16 cellular contexts compared by ENCODE assay signal in genomic region chr1:26159113-26160039, GRCh38. TPM values are rescaled to one million over a fixed set of nuclear protein-coding genes. Genes with fewer than 3 reads are reported as not detected.
DNase-seq lines count a peak whose midpoint lies in the region; ATAC-seq and TF ChIP-seq lines count a peak whose summit lies in the region.
"Had no signal": no experiment of that assay in that cellular context is flagged by ENCODE, and none has a peak within 500 bp of the region (broad histone marks: within the 10 kb centered on the region; RNA-seq: fewer than 3 reads in every experiment).

No MANE protein-coding gene starts in this region.

- ATAC-seq in HG03139 (IDR thresholded peaks at IDR 0.05; ENCODE audit: unreplicated experiment) (no peak), GM18498 (IDR thresholded peaks at IDR 0.05; ENCODE audit: unreplicated experiment) (no peak)

- peaks cover 0 to 6% of the 10 kb centered on the region in 2 donors for H3K4me1 ChIP-seq in uterus

- intact Hi-C loops in uterus (cut with DNase I; ENCODE audit: low total_unique reads), result loop anchor here (5.0 kb wide), 1 partner anchor 122 kb away; no protein-coding TSS in a partner anchor

- H3K36me3 Mint-ChIP-seq in glutamatergic neuron (ENCODE audit: unreplicated experiment) (no peaks in the 10 kb centered on the region), nephron (ENCODE audit: low read depth) (no peaks in the 10 kb centered on the region)

- H3K4me3 ChIP-seq in uterus, result peak overlapping the region; percentile 12 to 34

- H3K4me1 Mint-ChIP-seq in glutamatergic neuron (ENCODE audit: low read depth, unreplicated experiment) (peaks cover 11% of the 10 kb centered on the region), nephron (peaks cover 47% of the 10 kb centered on the region)

- H3K27ac Mint-ChIP-seq in glutamatergic neuron (ENCODE audit: unreplicated experiment), result no peak overlapping the region
- H3K27ac Mint-ChIP-seq in nephron, result peak overlapping the region; percentile 52 to 73 (median 60)

- peak overlapping the region; percentile 11 to 63 for H3K27ac ChIP-seq in uterus

- peak overlapping the region; percentile 38 for H3K4me3 Mint-ChIP-seq in glutamatergic neuron (ENCODE audit: unreplicated experiment)
- peak overlapping the region; percentile 77 to 79 (median 77) for H3K4me3 Mint-ChIP-seq in nephron

- peaks cover 4% of the 10 kb centered on the region for H3K9me3 Mint-ChIP-seq in glutamatergic neuron (ENCODE audit: unreplicated experiment)
- H3K9me3 Mint-ChIP-seq in nephron, result no peaks in the 10 kb centered on the region

- no peaks in the 10 kb centered on the region for H3K27me3 ChIP-seq in uterus

- no peak for TF ChIP-seq CTCF in glutamatergic neuron (IDR thresholded peaks at IDR 0.05; ENCODE audit: partially characterized antibody, unreplicated experiment)
- no peak for TF ChIP-seq CTCF in nephron (IDR thresholded peaks at IDR 0.05; ENCODE audit: unreplicated experiment in 3 of 3)
- no peak for TF ChIP-seq CTCF in uterus (IDR thresholded peaks at IDR 0.05)

- TF ChIP-seq POLR2A in uterus (IDR thresholded peaks at IDR 0.05), result no peak

- H3K36me3 ChIP-seq in uterus, result no peaks in the 10 kb centered on the region

- no peaks in the 10 kb centered on the region for H3K9me3 ChIP-seq in uterus

- H3K27me3 Mint-ChIP-seq in glutamatergic neuron (ENCODE audit: unreplicated experiment), result peaks cover 7% of the 10 kb centered on the region
- peaks cover 47% of the 10 kb centered on the region for H3K27me3 Mint-ChIP-seq in nephron (ENCODE audit: low read depth)

- peak; percentile 41 for DNase-seq in activated effector memory CD4-positive, alpha-beta T cell treated with anti-CD3 and anti-CD28 coated beads, Interleukin-2, amount 50 U/mL, for 16 hours
- DNase-seq in activated effector memory CD4-positive, alpha-beta T cell treated with Interleukin-2 at 50 U/mL for 16 hours, result no peak
- DNase-seq in glutamatergic neuron (no peak), uterus (no peak), NCI-H1436 treated with DMSO at 0.1 percent for 48 hours (lab: John Stamatoyannopoulos, UW) (no peak)
- DNase-seq: 8988T, Calu3, NCI-H1105, NCI-H526 treated with DMSO at 0.1 percent for 48 hours, SHP77 had no signal

RNA-seq across cellular contexts. Expression of gene FAM110D, which starts 0.5 kb away (rescaled TPM):
- total RNA-seq in glutamatergic neuron (ENCODE audit: unreplicated experiment) (0.25 TPM), uterus (10 to 100 TPM in 2 of 4 donors, 1 to 10 TPM in 2; 3.2 to 21.0 (median 14.0) TPM)
- total RNA-seq: Calu3, HT-29 had no signal

RNA-seq across cellular contexts. Expression of gene C1orf232, which starts 9.4 kb away (rescaled TPM):
- total RNA-seq in glutamatergic neuron (ENCODE audit: unreplicated experiment) (not detected), uterus (not detected)
- total RNA-seq: Calu3, HT-29, mesenteric fat pad, temporal lobe had no signal

RNA-seq across cellular contexts. Expression of gene ZNF593, which starts 10.3 kb away (rescaled TPM):
- 35.9 TPM for total RNA-seq in glutamatergic neuron (ENCODE audit: unreplicated experiment)
- total RNA-seq in uterus, result 10 to 100 TPM in 3 of 4 donors, 1 to 10 TPM in 1; 7.9 to 27.1 (median 16.3) TPM

RNA-seq across cellular contexts. Expression of gene ZNF593OS, which starts 12.3 kb away (rescaled TPM):
- 4.2 TPM for total RNA-seq in glutamatergic neuron (ENCODE audit: unreplicated experiment)
- total RNA-seq in uterus, result not detected
- total RNA-seq: Calu3, mesenteric fat pad, temporal lobe had no signal

RNA-seq across cellular contexts. Expression of gene CNKSR1, which starts 17.9 kb away (rescaled TPM):
- 9.9 TPM for total RNA-seq in glutamatergic neuron (ENCODE audit: unreplicated experiment)
- 10 to 100 TPM in 2 of 4 donors, 1 to 10 TPM in 1, under 1 TPM in 1; 0.29 to 13.3 (median 7.2) TPM for total RNA-seq in uterus
